ENCODE assay signal across 28 cellular contexts in the genomic region with DNA sequence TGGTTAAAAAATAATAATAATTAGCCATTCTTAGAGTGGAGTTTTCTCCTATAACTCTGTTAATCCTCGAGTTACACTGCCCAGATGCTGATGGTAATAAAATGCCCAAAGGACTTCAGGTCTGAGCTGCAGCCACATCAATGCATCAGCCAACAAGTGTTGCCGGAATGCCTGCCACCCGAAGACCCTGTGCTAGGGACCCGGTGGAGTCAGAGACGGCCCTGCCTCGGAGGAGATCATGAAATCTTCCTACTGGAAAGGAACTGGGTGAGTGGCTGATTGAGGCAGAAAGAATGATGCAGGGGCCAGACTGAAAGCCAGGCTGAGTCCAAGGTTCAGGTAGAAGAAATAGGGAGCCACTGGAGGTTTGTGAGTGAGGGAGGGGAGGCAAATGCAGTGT.
DNase-seq lines count a peak whose midpoint lies in the region; ATAC-seq, FAIRE-seq and TF ChIP-seq lines count a peak whose summit lies in the region.
"Had no signal": no experiment of that assay in that cellular context is flagged by ENCODE, and none has a peak within 500 bp of the region (broad histone marks: within the 10 kb centered on the region; RNA-seq: fewer than 3 reads in every experiment).

No MANE protein-coding gene starts in this region.

- peaks cover 34% of the 10 kb centered on the region for H3K27me3 Mint-ChIP-seq in brain
- peaks cover 29% of the 10 kb centered on the region for H3K27me3 Mint-ChIP-seq in mesothelial cell of epicardium (ENCODE audit: low read depth)

- TF ChIP-seq CTCF in left ventricle myocardium inferior (IDR thresholded peaks at IDR 0.05; ENCODE audit: borderline replicate concordance) (no peak), brain (conservative IDR thresholded peaks at IDR 0.05) (no peak), mesothelial cell of epicardium (IDR thresholded peaks at IDR 0.05; ENCODE audit: unreplicated experiment) (no peak), upper lobe of right lung (IDR thresholded peaks at IDR 0.05) (no peak)

- no peak for FAIRE-seq in GM12891 (lab: Jason Lieb, UNC)
- FAIRE-seq: A549, GM12878, HTR-8/SVneo had no signal

- H3K27ac ChIP-seq in left ventricle myocardium inferior (replicated peaks) (peak overlapping the region; percentile 87), upper lobe of right lung (peak overlapping the region; percentile 69)
- H3K27ac ChIP-seq: PC-9 had no signal

- intact Hi-C loops in left ventricle myocardium inferior (cut with micrococcal nuclease) = no loop called here
- intact Hi-C loops in cardiac septum (cut with DNase I) = loop anchor here (2.0 to 10.0 kb wide), 4 partner anchors 72 to 348 kb away; a partner anchor contains a TSS
- intact Hi-C loops in upper lobe of right lung (cut with DNase I) = no loop called here

- H3K4me1 Mint-ChIP-seq in brain (peaks cover 67% of the 10 kb centered on the region), mesothelial cell of epicardium (peaks cover 22% of the 10 kb centered on the region)
- H3K4me1 Mint-ChIP-seq: activated T-helper 17 cell treated with anti-CD3 and anti-CD28 coated beads, Interleukin-2, amount 50 U/mL, for 72 hours had no signal

- H3K27me3 ChIP-seq in left ventricle myocardium inferior (ENCODE audit: low read depth) = peaks cover 61% of the 10 kb centered on the region
- no peaks in the 10 kb centered on the region for H3K27me3 ChIP-seq in upper lobe of right lung
- H3K27me3 ChIP-seq: body of pancreas, transverse colon had no signal

- H3K27ac Mint-ChIP-seq in brain (peak overlapping the region in 2 of 5 experiments; percentile 65 to 88), mesothelial cell of epicardium (no peak overlapping the region)
- H3K27ac Mint-ChIP-seq: activated CD4-positive, alpha-beta T cell treated with anti-CD3 and anti-CD28 coated beads, Interleukin-2, amount 10 ng/mL, durations not matched to agents 7 days and 5 days; activated T-helper 17 cell treated with anti-CD3 and anti-CD28 coated beads, Interleukin-2, amount 50 U/mL, for 72 hours; stimulated activated naive CD8-positive, alpha-beta T cell treated with anti-CD3 and anti-CD28 coated beads, Interleukin-15, Interleukin-2, amounts not matched to agents 100 ng/mL and 50 ng/mL, for 24 hours had no signal

- TF ChIP-seq POLR2A in GM12891 (IDR thresholded peaks at IDR 0.05; ENCODE audit: low read depth, low read length) = no peak

- H3K36me3 ChIP-seq in left ventricle myocardium inferior (no peaks in the 10 kb centered on the region), upper lobe of right lung (no peaks in the 10 kb centered on the region)
- H3K36me3 ChIP-seq: left lung, transverse colon had no signal

- H3K4me3 Mint-ChIP-seq in brain (peak overlapping the region in 4 of 5 experiments; percentile 8 to 80 (median 76)), mesothelial cell of epicardium (peak overlapping the region; percentile 50)
- H3K4me3 Mint-ChIP-seq: activated CD4-positive, alpha-beta T cell treated with anti-CD3 and anti-CD28 coated beads, Interleukin-2, amount 10 ng/mL, durations not matched to agents 7 days and 5 days; activated T-helper 17 cell treated with anti-CD3 and anti-CD28 coated beads, Interleukin-2, amount 50 U/mL, for 72 hours; stimulated activated naive CD8-positive, alpha-beta T cell treated with anti-CD3 and anti-CD28 coated beads, Interleukin-15, Interleukin-2, amounts not matched to agents 100 ng/mL and 50 ng/mL, for 24 hours had no signal

- H3K36me3 Mint-ChIP-seq in brain (no peaks in the 10 kb centered on the region), mesothelial cell of epicardium (no peaks in the 10 kb centered on the region)

- H3K9me3 ChIP-seq in left ventricle myocardium inferior (replicated peaks) (no peaks in the 10 kb centered on the region), upper lobe of right lung (no peaks in the 10 kb centered on the region)
- H3K9me3 ChIP-seq: A549, body of pancreas, Caco-2, left lung, transverse colon had no signal

- ATAC-seq in upper lobe of right lung (no peak), HG02623 (IDR thresholded peaks at IDR 0.05; ENCODE audit: unreplicated experiment) (no peak)
- ATAC-seq: activated T-helper 17 cell treated with anti-CD3 and anti-CD28 coated beads, Interleukin-2, amount 50 U/mL, for 72 hours; GM12878 had no signal

- H3K4me1 ChIP-seq in left ventricle myocardium inferior (peaks cover 37% of the 10 kb centered on the region), upper lobe of right lung (peaks cover 6% of the 10 kb centered on the region)
- H3K4me1 ChIP-seq: A549, Caco-2 had no signal

- H3K9me3 Mint-ChIP-seq in brain (no peaks in the 10 kb centered on the region), mesothelial cell of epicardium (no peaks in the 10 kb centered on the region)
- H3K9me3 Mint-ChIP-seq: activated CD4-positive, alpha-beta T cell treated with anti-CD3 and anti-CD28 coated beads, Interleukin-2, amount 10 ng/mL, durations not matched to agents 7 days and 5 days; activated T-helper 17 cell treated with anti-CD3 and anti-CD28 coated beads, Interleukin-2, amount 50 U/mL, for 72 hours; stimulated activated naive CD8-positive, alpha-beta T cell treated with anti-CD3 and anti-CD28 coated beads, Interleukin-15, Interleukin-2, amounts not matched to agents 100 ng/mL and 50 ng/mL, for 24 hours had no signal

- no peak for DNase-seq in left ventricle myocardium inferior
- DNase-seq in cardiac septum (ENCODE audit: low spot score) = no peak
- DNase-seq in mesothelial cell of epicardium (ENCODE audit: low spot score in 2 of 2, unreplicated experiment in 2 of 2) = no peak
- no peak for DNase-seq in upper lobe of right lung
- DNase-seq in GM12891 (ENCODE audit: insufficient read length, low spot score) = no peak
- DNase-seq in activated CD4-positive, alpha-beta T cell treated with anti-CD3 and anti-CD28 coated beads, Interleukin-2, amount 50 U/mL, for 4 hours = no peak
- DNase-seq: activated CD4-positive, alpha-beta T cell treated with anti-CD3 and anti-CD28 coated beads, Interleukin-2, amount 10 ng/mL, durations not matched to agents 7 days and 5 days; activated CD8-positive, alpha-beta memory T cell treated with anti-CD3 and anti-CD28 coated beads, Interleukin-2, amount 50 U/mL, for 4 hours; body of pancreas; DMS79 treated with DMSO at 0.1 percent for 48 hours; glutamatergic neuron; left lung; NCI-H1092; NCI-H2081 treated with DMSO at 0.1 percent for 48 hours; NCI-H446; PC-9; stimulated activated CD4-positive, alpha-beta T cell treated with anti-CD3 and anti-CD28 coated beads, Interleukin-12 subunit alpha, Interleukin-12 subunit beta, amount 100 ng/mL, for 4 hours; stimulated activated CD4-positive, alpha-beta T cell treated with anti-CD3 and anti-CD28 coated beads, Interleukin-4, amount 100 ng/mL, for 4 hours; T-helper 2 cell; transverse colon had no signal

- H3K4me3 ChIP-seq in left ventricle myocardium inferior (peak overlapping the region; percentile 59), upper lobe of right lung (peak overlapping the region; percentile 48)
- H3K4me3 ChIP-seq: body of pancreas, GM12878, PC-9 had no signal

TF ChIP-seq in GM12891, 5 proteins besides CTCF, POLR2A, EP300 and RAD21:
- TF ChIP-seq TAF1 (IDR thresholded peaks at IDR 0.05; ENCODE audit: low read depth, low read length) = no peak
- no peak for TF ChIP-seq PAX5 (IDR thresholded peaks at IDR 0.05; ENCODE audit: insufficient read depth, low read length, severe bottlenecking)
- TF ChIP-seq POU2F2 (IDR thresholded peaks at IDR 0.05; ENCODE audit: low read depth, low read length) = no peak
TF ChIP-seq in GM12891: peak in this region for 0.
